Comparison of ENCODE assay signal across 8 cellular contexts in the genomic region with DNA sequence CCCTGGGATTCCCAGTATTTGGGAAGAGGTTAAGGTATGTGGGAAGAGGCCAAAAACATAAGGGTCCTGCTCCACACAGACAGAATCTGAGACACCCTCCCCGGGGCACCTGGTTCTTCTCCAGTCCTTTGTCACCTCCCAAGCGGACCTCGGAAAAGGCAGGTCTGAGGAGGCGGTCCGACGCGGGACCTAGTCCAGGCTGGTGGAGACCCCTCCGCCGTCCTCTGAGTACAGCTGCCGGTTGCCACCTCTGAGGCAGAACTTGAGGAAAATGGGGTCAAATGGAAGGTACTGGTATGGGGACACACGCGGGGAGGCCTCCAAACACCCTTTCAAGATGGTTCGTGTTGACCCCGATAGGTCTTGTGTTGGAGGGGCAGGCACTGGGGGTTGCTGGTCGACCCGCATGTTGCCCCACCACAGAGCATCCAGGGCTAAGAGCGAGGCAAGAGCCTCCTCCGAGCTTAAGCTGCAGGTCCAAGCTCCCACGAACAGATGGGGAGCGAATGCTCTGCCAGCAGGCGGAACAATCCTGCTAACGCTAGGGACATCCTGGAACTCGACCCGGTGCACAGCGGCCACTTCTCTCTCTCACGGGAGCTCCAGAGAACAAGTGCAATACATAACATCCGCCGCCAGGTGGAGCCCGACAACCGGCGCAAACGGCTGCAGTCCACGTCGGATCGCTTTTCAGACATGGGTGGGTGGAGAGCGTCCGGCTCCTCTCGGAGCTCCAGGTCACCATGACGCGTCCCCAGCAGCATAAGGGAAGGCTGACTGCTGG.
DNase-seq lines count a peak whose midpoint lies in the region; ATAC-seq, FAIRE-seq and TF ChIP-seq lines count a peak whose summit lies in the region.
"Not testable (repeated sequence)": the region's sequence is repeated elsewhere in the genome, so short reads cannot be mapped to it uniquely, and the experiment has no call there.

No MANE protein-coding gene starts in this region.

- not testable (repeated sequence) for H3K4me3 Mint-ChIP-seq in activated CD4-positive, alpha-beta T cell treated with anti-CD3 and anti-CD28 coated beads for 36 hours

- not testable (repeated sequence) for FAIRE-seq in GM12892 (lab: Jason Lieb, UNC)

- H3K9me3 ChIP-seq in uterus, result not testable (repeated sequence)

- DNase-seq in GM12892 (ENCODE audit: insufficient read length) (peak; percentile 55), HS-5 (ENCODE audit: low read depth) (peak; percentile 67), NCI-H524 treated with DMSO at 0.1 percent for 48 hours (lab: John Stamatoyannopoulos, UW) (peak; percentile 24), cardiac fibroblast (ENCODE audit: low read depth in 2 of 2) (peak; percentile 63 to 86), sciatic nerve (ENCODE audit: low spot score) (peak; percentile 83), uterus (peak; percentile 29 to 41)
- peak; percentile 80 for DNase-seq in activated CD4-positive, alpha-beta T cell treated with anti-CD3 and anti-CD28 coated beads for 36 hours

- H3K4me1 ChIP-seq in uterus, result not testable (repeated sequence)

- H3K4me1 Mint-ChIP-seq in activated CD4-positive, alpha-beta T cell treated with anti-CD3 and anti-CD28 coated beads for 36 hours, result not testable (repeated sequence)

- TF ChIP-seq CTCF in cardiac fibroblast (IDR thresholded peaks at IDR 0.05; ENCODE audit: low read depth, low read length) (peak; percentile 80), uterus (IDR thresholded peaks at IDR 0.05) (peak; percentile 47 to 64 (median 56))

- H3K27ac ChIP-seq in uterus, result not testable (repeated sequence)

- POLR2A ChIA-PET in activated CD4-positive, alpha-beta T cell treated with anti-CD3 and anti-CD28 coated beads for 36 hours (lab: Charles Lee), result not testable (repeated sequence)

- H3K27me3 ChIP-seq in uterus, result not testable (repeated sequence)

- ATAC-seq in activated CD4-positive, alpha-beta T cell treated with anti-CD3 and anti-CD28 coated beads for 36 hours, result not testable (repeated sequence)
- ATAC-seq in sciatic nerve, result peak; percentile 69

- CTCF ChIA-PET in activated CD4-positive, alpha-beta T cell treated with anti-CD3 and anti-CD28 coated beads for 36 hours (lab: Charles Lee), result not testable (repeated sequence)

- peak overlapping the region in 1 of 2 donors; percentile 37 for H3K4me3 ChIP-seq in cardiac fibroblast (replicated peaks in 1 of 2; ENCODE audit: low read depth in 2 of 2, low read length in 2 of 2)
- H3K4me3 ChIP-seq in iPS-11a (ENCODE audit: low read depth, low read length), result peak overlapping the region; percentile 13
- not testable (repeated sequence) for H3K4me3 ChIP-seq in uterus

- not testable (repeated sequence) for H3K27ac Mint-ChIP-seq in activated CD4-positive, alpha-beta T cell treated with anti-CD3 and anti-CD28 coated beads for 36 hours

- not testable (repeated sequence) for H3K9me3 Mint-ChIP-seq in activated CD4-positive, alpha-beta T cell treated with anti-CD3 and anti-CD28 coated beads for 36 hours (ENCODE audit: low read depth)

- intact Hi-C loops in activated CD4-positive, alpha-beta T cell treated with anti-CD3 and anti-CD28 coated beads for 36 hours (cut with DNase I, micrococcal nuclease); sciatic nerve (cut with DNase I); uterus (cut with DNase I; ENCODE audit: low total_unique reads): not testable (repeated sequence)

- not testable (repeated sequence) for H3K36me3 Mint-ChIP-seq in activated CD4-positive, alpha-beta T cell treated with anti-CD3 and anti-CD28 coated beads for 36 hours (ENCODE audit: low read depth)

- H3K27me3 Mint-ChIP-seq in activated CD4-positive, alpha-beta T cell treated with anti-CD3 and anti-CD28 coated beads for 36 hours, result not testable (repeated sequence)

- H3K36me3 ChIP-seq in uterus, result not testable (repeated sequence)

- not testable (repeated sequence) for TF ChIP-seq POLR2A in GM12892 (IDR thresholded peaks at IDR 0.05; ENCODE audit: low read depth, low read length); uterus (IDR thresholded peaks at IDR 0.05)

Comparison
In these comparisons a context has a peak if more than half of its experiments do, and no peak if none do; other contexts are left out.
1. DNase-seq: peak in every context shown above with its lines; median percentile 83 in sciatic nerve; 80 in activated CD4-positive, alpha-beta T cell treated with anti-CD3 and anti-CD28 coated beads for 36 hours; 74 in cardiac fibroblast; 67 in HS-5; 55 in GM12892; 35 in uterus; 24 in NCI-H524 treated with DMSO at 0.1 percent for 48 hours.